11 cellular contexts compared by ENCODE assay signal in the genomic region with DNA sequence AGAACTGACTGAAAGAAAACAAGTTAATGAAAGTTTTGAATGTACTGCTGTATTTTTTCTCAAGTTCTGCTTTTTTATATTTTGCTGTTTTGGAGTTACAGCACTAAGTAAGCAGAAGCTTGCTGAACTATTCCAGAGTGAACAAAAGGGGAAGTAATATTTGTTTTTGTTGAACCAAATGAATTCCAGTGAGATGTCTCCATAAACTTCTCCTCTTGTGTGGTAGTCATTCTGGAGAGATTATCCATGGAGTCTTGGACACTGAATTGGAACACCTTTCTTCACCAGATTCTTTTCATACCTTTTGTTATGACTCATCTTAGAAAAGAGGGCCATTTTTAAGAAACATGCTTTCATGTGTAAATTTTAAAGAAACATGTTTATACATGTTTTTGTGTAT. TPM values are rescaled to one million over a fixed set of nuclear protein-coding genes. Genes with fewer than 3 reads are reported as not detected.
A peak's percentile ranks its signal among the peaks of the same experiment; 100 is the strongest.
DNase-seq lines count a peak whose midpoint lies in the region; ATAC-seq and TF ChIP-seq lines count a peak whose summit lies in the region.
"Had no signal": no experiment of that assay in that cellular context is flagged by ENCODE, and none has a peak within 500 bp of the region (broad histone marks: within the 10 kb centered on the region; RNA-seq: fewer than 3 reads in every experiment).

No MANE protein-coding gene starts in this region.

- H3K4me3 ChIP-seq in neutrophil (ENCODE audit: low read depth in 1 of 2, low read length in 1 of 2): peak overlapping the region; percentile 28 to 52

- no peak overlapping the region for H3K27ac Mint-ChIP-seq in activated CD4-positive, alpha-beta T cell treated with anti-CD3 and anti-CD28 coated beads for 36 hours
- H3K27ac Mint-ChIP-seq: stimulated activated naive CD8-positive, alpha-beta T cell treated with anti-CD3 and anti-CD28 coated beads, Interleukin-15, amount 100 ng/mL, for 72 hours had no signal

- ATAC-seq in activated CD4-positive, alpha-beta T cell treated with anti-CD3 and anti-CD28 coated beads for 36 hours: no peak
- ATAC-seq: stimulated activated naive CD8-positive, alpha-beta T cell treated with anti-CD3 and anti-CD28 coated beads, Interleukin-15, amount 100 ng/mL, for 72 hours had no signal

- H3K9me3 ChIP-seq in neutrophil: no peaks in the 10 kb centered on the region

- peaks cover 7% of the 10 kb centered on the region for H3K27me3 Mint-ChIP-seq in activated CD4-positive, alpha-beta T cell treated with anti-CD3 and anti-CD28 coated beads for 36 hours

- H3K9me3 Mint-ChIP-seq in activated CD4-positive, alpha-beta T cell treated with anti-CD3 and anti-CD28 coated beads for 36 hours (ENCODE audit: low read depth): no peaks in the 10 kb centered on the region
- H3K9me3 Mint-ChIP-seq: stimulated activated naive CD8-positive, alpha-beta T cell treated with anti-CD3 and anti-CD28 coated beads, Interleukin-15, amount 100 ng/mL, for 72 hours had no signal

- H3K4me1 Mint-ChIP-seq in activated CD4-positive, alpha-beta T cell treated with anti-CD3 and anti-CD28 coated beads for 36 hours: no peaks in the 10 kb centered on the region
- H3K4me1 Mint-ChIP-seq: stimulated activated naive CD8-positive, alpha-beta T cell treated with anti-CD3 and anti-CD28 coated beads, Interleukin-15, amount 100 ng/mL, for 72 hours had no signal

- no peaks in the 10 kb centered on the region for H3K36me3 Mint-ChIP-seq in activated CD4-positive, alpha-beta T cell treated with anti-CD3 and anti-CD28 coated beads for 36 hours (ENCODE audit: low read depth)

- POLR2A ChIA-PET in activated CD4-positive, alpha-beta T cell treated with anti-CD3 and anti-CD28 coated beads for 36 hours (lab: Charles Lee): no interaction called here

- intact Hi-C loops in activated CD4-positive, alpha-beta T cell treated with anti-CD3 and anti-CD28 coated beads for 36 hours (cut with DNase I, micrococcal nuclease): no loop called here

- TF ChIP-seq CTCF in neutrophil (IDR thresholded peaks at IDR 0.05): no peak

- H3K4me3 Mint-ChIP-seq in activated CD4-positive, alpha-beta T cell treated with anti-CD3 and anti-CD28 coated beads for 36 hours: no peak overlapping the region
- H3K4me3 Mint-ChIP-seq: stimulated activated naive CD8-positive, alpha-beta T cell treated with anti-CD3 and anti-CD28 coated beads, Interleukin-15, amount 100 ng/mL, for 72 hours had no signal

- H3K4me1 ChIP-seq in neutrophil (ENCODE audit: control insufficient read depth in 1 of 2, insufficient read depth in 1 of 2, low read depth in 1 of 2, low read length in 1 of 2): peaks cover 39 to 46% of the 10 kb centered on the region in 2 experiments

- in situ Hi-C loops in Caki2 (cut with HindIII; ENCODE audit: low pct_unique_long_range_greater_than_20kb, low sequenced_read_pairs): no loop called here

- H3K36me3 ChIP-seq in neutrophil: no peaks in the 10 kb centered on the region

- no peaks in the 10 kb centered on the region for H3K27me3 ChIP-seq in neutrophil

- CTCF ChIA-PET in activated CD4-positive, alpha-beta T cell treated with anti-CD3 and anti-CD28 coated beads for 36 hours (lab: Charles Lee): no interaction called here

- DNase-seq in Caki2 (ENCODE audit: low read depth) (peak; percentile 76), NOMO-1 (lab: John Stamatoyannopoulos, UW; ENCODE audit: unreplicated experiment in 2 of 2) (peak; percentile 42 to 92), dedifferentiated amniotic fluid mesenchymal stem cell (ENCODE audit: extremely low spot score) (peak; percentile 38), cerebellar nuclear complex (lab: John Stamatoyannopoulos, UW) (no peak), superior temporal gyrus (ENCODE audit: extremely low spot score) (no peak), retina (no peak)
- no peak for DNase-seq in activated CD4-positive, alpha-beta T cell treated with anti-CD3 and anti-CD28 coated beads for 36 hours
- DNase-seq: RPMI8226; stimulated activated naive CD8-positive, alpha-beta T cell treated with anti-CD3 and anti-CD28 coated beads, Interleukin-15, amount 100 ng/mL, for 72 hours had no signal

- H3K27ac ChIP-seq in neutrophil: peak overlapping the region; percentile 97

RNA-seq across cellular contexts. Expression of a gene that starts 8.8 kb away (rescaled TPM):
- total RNA-seq in Caki2 (2014; rRNA removed; shearing (Covaris generic); ENCODE audit: low replicate concordance): not detected in 2 replicates
- not detected for total RNA-seq in activated CD4-positive, alpha-beta T cell treated with anti-CD3 and anti-CD28 coated beads for 36 hours
- total RNA-seq: pulmonary artery endothelial cell had no signal

RNA-seq across cellular contexts. Expression of a gene that starts 29.4 kb away (rescaled TPM):
- total RNA-seq in Caki2 (2014; rRNA removed; shearing (Covaris generic); ENCODE audit: low replicate concordance): 91.4 and 139 TPM in 2 replicates
- 10 to 100 TPM; 28.8 to 41.2 TPM for total RNA-seq in activated CD4-positive, alpha-beta T cell treated with anti-CD3 and anti-CD28 coated beads for 36 hours

RNA-seq across cellular contexts. Expression of a gene that starts 31.3 kb away (rescaled TPM):
- total RNA-seq in Caki2 (2014; rRNA removed; shearing (Covaris generic); ENCODE audit: low replicate concordance): 36.9 and 48.0 TPM in 2 replicates
- 10 to 100 TPM; 29.4 to 29.5 TPM for total RNA-seq in activated CD4-positive, alpha-beta T cell treated with anti-CD3 and anti-CD28 coated beads for 36 hours

Comparison
In these comparisons a context has a peak if more than half of its experiments do, and no peak if none do; other contexts are left out.
1. DNase-seq: peak in Caki2 (single experiment), NOMO-1 (2 of 2) and dedifferentiated amniotic fluid mesenchymal stem cell (single experiment); none in cerebellar nuclear complex (0 of 2), activated CD4-positive, alpha-beta T cell treated with anti-CD3 and anti-CD28 coated beads for 36 hours (single experiment), superior temporal gyrus (single experiment) and retina (single experiment).